In the genomic region with DNA sequence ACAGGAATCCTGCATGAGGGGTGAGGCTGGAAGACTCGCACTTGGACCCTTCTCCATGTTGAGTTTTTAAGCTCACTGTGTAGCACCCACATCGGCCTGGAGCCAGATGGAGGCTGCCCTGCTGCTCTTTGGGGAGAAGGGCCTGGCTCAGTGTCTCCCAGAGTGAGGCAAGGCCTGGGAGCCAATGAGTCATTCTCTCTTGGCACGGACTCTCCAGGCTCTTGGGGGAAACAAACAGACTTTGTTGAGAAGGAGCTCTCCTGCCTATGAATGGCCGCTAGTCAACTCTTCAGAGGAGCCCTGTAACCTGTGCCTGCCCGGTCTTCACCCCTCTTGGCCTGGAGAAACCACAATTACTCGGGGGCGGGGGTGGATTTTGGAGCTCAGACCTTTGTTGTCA, we compare ENCODE assay signal across 13 cellular contexts. TPM values are rescaled to one million over a fixed set of nuclear protein-coding genes. Genes with fewer than 3 reads are reported as not detected.
A peak's percentile ranks its signal among the peaks of the same experiment; 100 is the strongest.
DNase-seq lines count a peak whose midpoint lies in the region; ATAC-seq, FAIRE-seq and TF ChIP-seq lines count a peak whose summit lies in the region.
"Had no signal": no experiment of that assay in that cellular context is flagged by ENCODE, and none has a peak within 500 bp of the region (broad histone marks: within the 10 kb centered on the region; RNA-seq: fewer than 3 reads in every experiment).

No MANE protein-coding gene starts in this region.

- no peak overlapping the region for H3K4me3 ChIP-seq in GM23248
- H3K4me3 ChIP-seq in cardiac fibroblast (replicated peaks in 1 of 2; ENCODE audit: low read depth in 2 of 2, low read length in 2 of 2), result no peak overlapping the region
- no peak overlapping the region for H3K4me3 ChIP-seq in hepatocyte
- no peak overlapping the region for H3K4me3 ChIP-seq in small intestine (ENCODE audit: low read depth in 1 of 2, low read length in 2 of 2)

- H4K20me1 ChIP-seq in GM23248 (ENCODE audit: insufficient read depth), result no peaks in the 10 kb centered on the region
- no peaks in the 10 kb centered on the region for H4K20me1 ChIP-seq in hepatocyte (ENCODE audit: insufficient read depth, poor library complexity, severe bottlenecking)

- TF ChIP-seq CTCF in cardiac fibroblast (IDR thresholded peaks at IDR 0.05; ENCODE audit: low read depth, low read length) (no peak), hepatocyte (IDR thresholded peaks at IDR 0.05; ENCODE audit: poor library complexity) (no peak)

- no peak overlapping the region for H3K4me2 ChIP-seq in GM23248 (ENCODE audit: unreplicated experiment)
- no peak overlapping the region for H3K4me2 ChIP-seq in hepatocyte

- no peaks in the 10 kb centered on the region for H3K4me1 ChIP-seq in GM23248 (ENCODE audit: insufficient read depth)
- peaks cover 10% of the 10 kb centered on the region for H3K4me1 ChIP-seq in hepatocyte (ENCODE audit: insufficient read depth)
- peaks cover 0 to 3% of the 10 kb centered on the region in 2 donors for H3K4me1 ChIP-seq in small intestine (ENCODE audit: control insufficient read depth in 2 of 2, insufficient read depth in 1 of 2, low read depth in 1 of 2, low read length in 1 of 2)

- H3K27ac ChIP-seq in GM23248, result no peak overlapping the region
- no peak overlapping the region for H3K27ac ChIP-seq in hepatocyte
- no peak overlapping the region for H3K27ac ChIP-seq in small intestine (ENCODE audit: low read depth in 1 of 2, low read length in 1 of 2)

- no peaks in the 10 kb centered on the region for H3K4me1 Mint-ChIP-seq in effector memory CD8-positive, alpha-beta T cell (ENCODE audit: low read depth in 2 of 2)
- H3K4me1 Mint-ChIP-seq: stimulated activated naive CD8-positive, alpha-beta T cell treated with anti-CD3 and anti-CD28 coated beads, Interleukin-15, amount 100 ng/mL, for 72 hours had no signal

- WGBS in GM23248 (ENCODE audit: low coverage in 1 of 2, low lambda C conversion rate in 2 of 2, missing lambda C conversion rate in 2 of 2), 2 experiments, result 24 to 34% methylated on average over 7 of the region's 7 CpGs
- WGBS in hepatocyte (ENCODE audit: low lambda C conversion rate, missing lambda C conversion rate), result 89% methylated on average over 7 of the region's 7 CpGs
- 59 to 74% (median 65%) methylated on average over 7 of the region's 7 CpGs for WGBS in small intestine, 3 donors

- no peaks in the 10 kb centered on the region for H3F3A ChIP-seq in GM23248 (ENCODE audit: insufficient read depth)

- no peak for FAIRE-seq in small intestine (lab: Jason Lieb, UNC)

- in situ Hi-C loops in GM23248 (cut with MboI), result no loop called here

- H3K9me2 ChIP-seq in GM23248 (ENCODE audit: insufficient read depth) (no peaks in the 10 kb centered on the region), hepatocyte (replicated peaks; ENCODE audit: insufficient read depth) (no peaks in the 10 kb centered on the region)

- H3K4me3 Mint-ChIP-seq in effector memory CD8-positive, alpha-beta T cell, result no peak overlapping the region
- H3K4me3 Mint-ChIP-seq: stimulated activated naive CD8-positive, alpha-beta T cell treated with anti-CD3 and anti-CD28 coated beads, Interleukin-15, amount 100 ng/mL, for 72 hours had no signal

- H3K27me3 Mint-ChIP-seq in effector memory CD8-positive, alpha-beta T cell, result peaks cover 10 to 15% of the 10 kb centered on the region in 2 donors

- DNase-seq in GM23248 (peak; percentile 7), cardiac fibroblast (ENCODE audit: low read depth in 2 of 2) (peak; percentile 69 to 75), hepatocyte (ENCODE audit: low spot score) (peak; percentile 26), small intestine (peak; percentile 20), NCI-H2107 treated with DMSO at 0.1 percent for 48 hours (lab: John Stamatoyannopoulos, UW; ENCODE audit: unreplicated experiment) (no peak), NCI-H146 treated with DMSO at 0.1 percent for 48 hours (lab: John Stamatoyannopoulos, UW; ENCODE audit: unreplicated experiment) (no peak)
- no peak for DNase-seq in effector memory CD8-positive, alpha-beta T cell
- DNase-seq: activated T-cell treated with anti-CD3 and anti-CD28 coated beads, Interleukin-2, amount 50 U/mL, for 1 hour; effector memory CD4-positive, alpha-beta T cell; GOT3; stimulated activated naive CD8-positive, alpha-beta T cell treated with anti-CD3 and anti-CD28 coated beads, Interleukin-15, amount 100 ng/mL, for 72 hours; T-helper 9 cell had no signal

- no peaks in the 10 kb centered on the region for H3K9me3 Mint-ChIP-seq in effector memory CD8-positive, alpha-beta T cell
- H3K9me3 Mint-ChIP-seq: stimulated activated naive CD8-positive, alpha-beta T cell treated with anti-CD3 and anti-CD28 coated beads, Interleukin-15, amount 100 ng/mL, for 72 hours had no signal

- ATAC-seq in effector memory CD8-positive, alpha-beta T cell (replicated peaks), result no peak
- no peak for ATAC-seq in GM21367 (IDR thresholded peaks at IDR 0.05; ENCODE audit: unreplicated experiment)
- ATAC-seq: stimulated activated naive CD8-positive, alpha-beta T cell treated with anti-CD3 and anti-CD28 coated beads, Interleukin-15, amount 100 ng/mL, for 72 hours had no signal

- no peaks in the 10 kb centered on the region for H3K36me3 Mint-ChIP-seq in effector memory CD8-positive, alpha-beta T cell (ENCODE audit: insufficient read depth)

- no peak overlapping the region for H3K9ac ChIP-seq in GM23248

- H3K79me2 ChIP-seq in GM23248 (ENCODE audit: insufficient read depth) (no peaks in the 10 kb centered on the region), hepatocyte (no peaks in the 10 kb centered on the region)

- no peaks in the 10 kb centered on the region for H3K9me3 ChIP-seq in GM23248 (ENCODE audit: low read depth)
- H3K9me3 ChIP-seq in hepatocyte (ENCODE audit: low read depth), result no peaks in the 10 kb centered on the region
- no peaks in the 10 kb centered on the region for H3K9me3 ChIP-seq in small intestine (ENCODE audit: control insufficient read depth, low read depth)

- H3K36me3 ChIP-seq in GM23248 (ENCODE audit: low read depth), result no peaks in the 10 kb centered on the region
- H3K36me3 ChIP-seq in hepatocyte (replicated peaks; ENCODE audit: insufficient read depth, low read depth), result no peaks in the 10 kb centered on the region
- H3K36me3 ChIP-seq in small intestine (ENCODE audit: control insufficient read depth in 2 of 2, insufficient read depth in 2 of 2, low read length in 2 of 2), result no peaks in the 10 kb centered on the region

- H3K27ac Mint-ChIP-seq in effector memory CD8-positive, alpha-beta T cell, result no peak overlapping the region
- H3K27ac Mint-ChIP-seq: stimulated activated naive CD8-positive, alpha-beta T cell treated with anti-CD3 and anti-CD28 coated beads, Interleukin-15, amount 100 ng/mL, for 72 hours had no signal

- H2AFZ ChIP-seq in GM23248 (no peak overlapping the region), hepatocyte (no peak overlapping the region)

- H3K27me3 ChIP-seq in GM23248 (replicated peaks; ENCODE audit: insufficient read depth) (no peaks in the 10 kb centered on the region), hepatocyte (no peaks in the 10 kb centered on the region), small intestine (ENCODE audit: control insufficient read depth in 2 of 2, insufficient read depth in 2 of 2, low read length in 2 of 2) (no peaks in the 10 kb centered on the region)

RNA-seq across cellular contexts. Expression of gene MAF, which starts 50.8 kb away (rescaled TPM):
- 0.22 TPM in 1 of 2 replicates, not detected in the other for total RNA-seq in GM23248 (2014; rRNA removed; shearing (Covaris generic))
- polyA plus RNA-seq in GM23248 (2016; fragmentation: Nextera tagmentation; extraction: Ambion mirVana) (not detected in 2 replicates), hepatocyte (30.5 and 31.6 TPM in 2 replicates), small intestine (10 to 100 TPM; 23.7 to 65.9 (median 59.5) TPM)
- 84.2 and 85.0 TPM in 2 replicates for total RNA-seq in hepatocyte

Comparison
In these comparisons a context has a peak if more than half of its experiments do, and no peak if none do; other contexts are left out.
1. DNase-seq: peak in GM23248 (single experiment), cardiac fibroblast (2 of 2), hepatocyte (single experiment) and small intestine (single experiment); none in effector memory CD8-positive, alpha-beta T cell (0 of 3), NCI-H2107 treated with DMSO at 0.1 percent for 48 hours (single experiment) and NCI-H146 treated with DMSO at 0.1 percent for 48 hours (single experiment).
2. RNA of gene MAF, which starts 50.8 kb away (polyA plus RNA-seq): 23.7 to 65.9 TPM in small intestine and 30.5 to 31.6 TPM in hepatocyte; not detected in GM23248; every median in the first group is over 10 times any median in the second.